Comparison of ENCODE assay signal across 17 cellular contexts in the genomic region with DNA sequence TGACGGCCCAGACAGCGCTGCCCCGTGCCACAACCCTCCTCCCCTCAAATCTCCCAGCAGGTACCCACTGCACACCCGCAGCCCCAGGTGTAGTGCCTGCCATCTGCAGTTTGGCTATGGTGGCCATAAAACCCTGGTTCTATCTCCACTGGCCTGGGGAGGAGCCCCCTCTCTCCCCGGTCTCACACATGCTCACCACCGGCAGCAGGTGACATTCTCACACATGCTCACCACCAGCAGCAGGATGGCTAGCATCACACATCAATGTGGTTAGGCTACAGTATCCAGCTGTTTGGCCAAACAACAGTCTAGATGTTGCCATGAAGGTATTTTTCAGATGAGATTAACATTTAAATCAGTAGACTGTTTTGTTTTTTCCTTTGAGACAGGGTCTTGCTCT.
"Had no signal": no experiment of that assay in that cellular context is flagged by ENCODE, and none has a peak within 500 bp of the region (broad histone marks: within the 10 kb centered on the region; RNA-seq: fewer than 3 reads in every experiment).

No MANE protein-coding gene starts in this region.

- H3K27me3 Mint-ChIP-seq: activated CD4-positive, alpha-beta memory T cell treated with anti-CD3 and anti-CD28 coated beads for 36 hours; activated naive CD4-positive, alpha-beta T cell treated with anti-CD3 and anti-CD28 coated beads, Interleukin-2, amount 50 U/mL, for 24 hours; stimulated activated memory B cell treated with anti-CD40 and anti-IgM and Interleukin-4, amounts not matched to agents 10 μg/mL and 1 μg/mL and 100 μg/mL, for 72 hours had no signal

- H3K36me3 ChIP-seq: adrenal gland, lower lobe of right lung, neural progenitor cell, pancreas, thyroid gland, WERI-Rb-1 had no signal

- H3K9me3 Mint-ChIP-seq: activated CD4-positive, alpha-beta memory T cell treated with anti-CD3 and anti-CD28 coated beads for 36 hours; activated naive CD4-positive, alpha-beta T cell treated with anti-CD3 and anti-CD28 coated beads, Interleukin-2, amount 50 U/mL, for 24 hours; activated T-cell treated with anti-CD3 and anti-CD28 coated beads, Interleukin-2, amount 50 U/mL, for 4 hours; neural progenitor cell; stimulated activated memory B cell treated with anti-CD40 and anti-IgM and Interleukin-4, amounts not matched to agents 10 μg/mL and 1 μg/mL and 100 μg/mL, for 72 hours; T-helper 1 cell treated with Interleukin-12 subunit alpha and Interleukin-12 subunit beta and Interleukin-4 antibody, amounts not matched to agents 30 μg/mL and 1 μg/mL, for 36 hours had no signal

- H3K4me3 ChIP-seq: adrenal gland, body of pancreas, heart left ventricle, lower lobe of right lung, neural progenitor cell, pancreas, thyroid gland had no signal

- H3K27me3 ChIP-seq: adrenal gland, body of pancreas, heart left ventricle, neural progenitor cell, pancreas, thyroid gland had no signal

- H3K27ac ChIP-seq: adrenal gland, body of pancreas, heart left ventricle, lower lobe of right lung, neural progenitor cell, pancreas, thyroid gland, WERI-Rb-1 had no signal

- H3K4me3 Mint-ChIP-seq: activated CD4-positive, alpha-beta memory T cell treated with anti-CD3 and anti-CD28 coated beads for 36 hours; activated naive CD4-positive, alpha-beta T cell treated with anti-CD3 and anti-CD28 coated beads, Interleukin-2, amount 50 U/mL, for 24 hours; activated T-cell treated with anti-CD3 and anti-CD28 coated beads, Interleukin-2, amount 50 U/mL, for 4 hours; neural progenitor cell; stimulated activated memory B cell treated with anti-CD40 and anti-IgM and Interleukin-4, amounts not matched to agents 10 μg/mL and 1 μg/mL and 100 μg/mL, for 72 hours; T-helper 1 cell treated with Interleukin-12 subunit alpha and Interleukin-12 subunit beta and Interleukin-4 antibody, amounts not matched to agents 30 μg/mL and 1 μg/mL, for 36 hours had no signal

- DNase-seq: activated CD4-positive, alpha-beta memory T cell treated with anti-CD3 and anti-CD28 coated beads for 36 hours; activated effector memory CD4-positive, alpha-beta T cell treated with anti-CD3 and anti-CD28 coated beads, Interleukin-2, amount 50 U/mL, for 16 hours; activated T-cell treated with anti-CD3 and anti-CD28 coated beads, Interleukin-2, amount 50 U/mL, for 4 hours; adrenal gland; body of pancreas; cortex of kidney; effector CD4-positive, alpha-beta T cell; foreskin melanocyte; heart left ventricle; lower lobe of right lung; pancreas; thyroid gland; WERI-Rb-1 had no signal

- H3K27ac Mint-ChIP-seq: activated CD4-positive, alpha-beta memory T cell treated with anti-CD3 and anti-CD28 coated beads for 36 hours; activated naive CD4-positive, alpha-beta T cell treated with anti-CD3 and anti-CD28 coated beads, Interleukin-2, amount 50 U/mL, for 24 hours; neural progenitor cell; stimulated activated memory B cell treated with anti-CD40 and anti-IgM and Interleukin-4, amounts not matched to agents 10 μg/mL and 1 μg/mL and 100 μg/mL, for 72 hours; T-helper 1 cell treated with Interleukin-12 subunit alpha and Interleukin-12 subunit beta and Interleukin-4 antibody, amounts not matched to agents 30 μg/mL and 1 μg/mL, for 36 hours had no signal

- H3K36me3 Mint-ChIP-seq: activated CD4-positive, alpha-beta memory T cell treated with anti-CD3 and anti-CD28 coated beads for 36 hours; activated naive CD4-positive, alpha-beta T cell treated with anti-CD3 and anti-CD28 coated beads, Interleukin-2, amount 50 U/mL, for 24 hours; neural progenitor cell had no signal

- H3K9me3 ChIP-seq: adrenal gland, body of pancreas, heart left ventricle, lower lobe of right lung, pancreas, thyroid gland had no signal
